ENCODE assay signal across 10 cellular contexts in the genomic region with DNA sequence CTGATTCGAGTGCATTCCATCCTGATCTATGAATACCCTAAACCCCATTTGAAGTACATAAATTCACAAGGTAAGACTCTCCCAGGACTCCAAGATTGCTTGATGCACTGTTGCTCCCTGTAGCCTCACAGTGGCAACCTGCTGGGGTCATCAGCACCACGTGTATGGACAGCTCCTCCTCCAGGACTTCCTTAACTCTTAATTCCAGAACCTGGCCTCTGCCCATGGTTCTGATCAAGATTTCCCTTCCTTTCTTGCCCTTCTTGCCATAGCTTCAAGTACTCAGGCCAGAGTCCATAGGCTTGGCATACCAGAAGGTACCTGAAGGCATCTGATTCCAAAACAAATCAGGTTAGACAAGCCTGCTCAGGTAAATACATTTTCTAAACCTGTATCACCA. TPM values are rescaled to one million over a fixed set of nuclear protein-coding genes. Genes with fewer than 3 reads are reported as not detected.
DNase-seq lines count a peak whose midpoint lies in the region; ATAC-seq and TF ChIP-seq lines count a peak whose summit lies in the region.
"Had no signal": no experiment of that assay in that cellular context is flagged by ENCODE, and none has a peak within 500 bp of the region (broad histone marks: within the 10 kb centered on the region; RNA-seq: fewer than 3 reads in every experiment).

No MANE protein-coding gene starts in this region.

- no peak for ATAC-seq in activated CD8-positive, alpha-beta T cell treated with anti-CD3 and anti-CD28 coated beads for 36 hours
- no peak for ATAC-seq in GM18867 (IDR thresholded peaks at IDR 0.05; ENCODE audit: unreplicated experiment)
- ATAC-seq: gastrocnemius medialis had no signal

- no peak for TF ChIP-seq CTCF in activated CD8-positive, alpha-beta T cell treated with anti-CD3 and anti-CD28 coated beads for 36 hours (IDR thresholded peaks at IDR 0.05)
- TF ChIP-seq CTCF in GM13977 (IDR thresholded peaks at IDR 0.05; ENCODE audit: extremely low read depth, insufficient read depth, missing control alignments): no peak

- POLR2A ChIA-PET in activated CD8-positive, alpha-beta T cell treated with anti-CD3 and anti-CD28 coated beads for 36 hours (lab: Charles Lee): no interaction called here

- H3K9me3 Mint-ChIP-seq in activated CD8-positive, alpha-beta T cell treated with anti-CD3 and anti-CD28 coated beads for 36 hours: no peaks in the 10 kb centered on the region

- no peaks in the 10 kb centered on the region for H3K4me1 Mint-ChIP-seq in activated CD8-positive, alpha-beta T cell treated with anti-CD3 and anti-CD28 coated beads for 36 hours (ENCODE audit: low read depth)

- CTCF ChIA-PET in activated CD8-positive, alpha-beta T cell treated with anti-CD3 and anti-CD28 coated beads for 36 hours (lab: Charles Lee): interaction anchor here (1.2 kb wide), 1 partner anchor 115 kb away, joined by 3 read pairs; no protein-coding TSS in a partner anchor

- in situ Hi-C loops in ACHN (cut with HindIII; ENCODE audit: low pct_ligation_motif_present, low pct_unique_long_range_greater_than_20kb, low sequenced_read_pairs) (no loop called here), GM13977 (cut with MboI; ENCODE audit: low pct_unique_long_range_greater_than_20kb, low sequenced_read_pairs, unreplicated experiment) (no loop called here)

- DNase-seq in ACHN (peak; percentile 85), HS-27A (ENCODE audit: low read depth) (peak; percentile 9), iPS-NIHi7 (ENCODE audit: extremely low spot score) (peak; percentile 86), GOT3 (lab: John Stamatoyannopoulos, UW) (no peak), cortex of kidney (lab: John Stamatoyannopoulos, UW) (no peak), GM13977 (ENCODE audit: low spot score) (no peak)
- peak; percentile 9 for DNase-seq in activated CD8-positive, alpha-beta T cell treated with anti-CD3 and anti-CD28 coated beads for 36 hours
- DNase-seq: DMS153, gastrocnemius medialis had no signal

- intact Hi-C loops in activated CD8-positive, alpha-beta T cell treated with anti-CD3 and anti-CD28 coated beads for 36 hours (cut with micrococcal nuclease): no loop called here

- H3K4me3 Mint-ChIP-seq in activated CD8-positive, alpha-beta T cell treated with anti-CD3 and anti-CD28 coated beads for 36 hours: no peak overlapping the region

- no peak overlapping the region for H3K27ac Mint-ChIP-seq in activated CD8-positive, alpha-beta T cell treated with anti-CD3 and anti-CD28 coated beads for 36 hours

- H3K36me3 Mint-ChIP-seq in activated CD8-positive, alpha-beta T cell treated with anti-CD3 and anti-CD28 coated beads for 36 hours (ENCODE audit: low read depth): no peaks in the 10 kb centered on the region

- peaks cover 7% of the 10 kb centered on the region for H3K27me3 Mint-ChIP-seq in activated CD8-positive, alpha-beta T cell treated with anti-CD3 and anti-CD28 coated beads for 36 hours

RNA-seq across cellular contexts. Expression of a gene that starts 34.0 kb away (rescaled TPM):
- 1 to 10 TPM; 7.3 to 7.8 TPM for total RNA-seq in activated CD8-positive, alpha-beta T cell treated with anti-CD3 and anti-CD28 coated beads for 36 hours

Comparison
In these comparisons a context has a peak if more than half of its experiments do, and no peak if none do; other contexts are left out.
1. DNase-seq: peak in ACHN (single experiment), HS-27A (single experiment), activated CD8-positive, alpha-beta T cell treated with anti-CD3 and anti-CD28 coated beads for 36 hours (single experiment) and iPS-NIHi7 (single experiment); none in GOT3 (single experiment), cortex of kidney (single experiment) and GM13977 (single experiment).